37 cellular contexts compared by ENCODE assay signal in the genomic region with DNA sequence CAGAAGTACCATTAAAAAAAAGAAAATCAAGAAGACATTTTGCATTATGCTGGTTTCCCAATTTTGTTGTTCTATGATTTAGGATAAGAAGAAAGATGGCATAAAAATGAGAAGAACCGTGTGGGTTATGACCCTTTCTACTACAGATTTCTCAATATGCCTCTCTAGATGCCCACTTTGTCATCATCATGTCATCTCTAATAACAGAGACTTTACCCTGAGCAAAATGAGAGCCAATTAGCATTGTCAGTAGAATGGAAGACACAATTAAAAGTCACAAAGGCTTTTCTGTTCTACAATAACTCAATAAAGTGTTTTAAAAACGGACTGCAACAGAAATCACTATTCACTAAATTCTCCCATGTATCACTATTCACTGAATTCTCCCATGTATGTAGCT.
"Had no signal": no experiment of that assay in that cellular context is flagged by ENCODE, and none has a peak within 500 bp of the region (broad histone marks: within the 10 kb centered on the region; RNA-seq: fewer than 3 reads in every experiment).

No MANE protein-coding gene starts in this region.

- H3K4me1 ChIP-seq: adrenal gland, body of pancreas, esophagus squamous epithelium, gastroesophageal sphincter had no signal

- H3K27me3 ChIP-seq: adrenal gland, body of pancreas, esophagus squamous epithelium, gastroesophageal sphincter had no signal

- DNase-seq: activated B cell treated with CpG ODN at 0.5 μM for 24 hours; activated CD4-positive, alpha-beta memory T cell treated with anti-CD3 and anti-CD28 coated beads for 36 hours; activated CD4-positive, alpha-beta T cell treated with anti-CD3 and anti-CD28 coated beads for 36 hours; activated CD4-positive, alpha-beta T cell treated with anti-CD3 and anti-CD28 coated beads, Interleukin-2, amount 10 ng/mL, durations not matched to agents 24 days and 14 days; activated CD4-positive, CD25-positive, alpha-beta regulatory T cell treated with anti-CD3 and anti-CD28 coated beads, Interleukin-2, amount 50 U/mL, for 72 hours; activated CD8-positive, alpha-beta memory T cell treated with anti-CD3 and anti-CD28 coated beads, Interleukin-2, amount 10 ng/mL, durations not matched to agents 7 days and 5 days; activated CD8-positive, alpha-beta memory T cell treated with anti-CD3 and anti-CD28 coated beads, Interleukin-2, amount 50 U/mL, for 4 hours; activated CD8-positive, alpha-beta T cell treated with anti-CD3 and anti-CD28 coated beads, Interleukin-2, amount 10 ng/mL, durations not matched to agents 7 days and 5 days; activated gamma-delta T cell treated with Interleukin-2 at 50 U/mL for 16 hours; activated naive CD4-positive, alpha-beta T cell treated with anti-CD3 and anti-CD28 coated beads, Interleukin-2, amount 50 U/mL, for 16 hours; activated naive CD4-positive, alpha-beta T cell treated with Interleukin-2 at 50 U/mL for 16 hours; activated T-cell treated with anti-CD3 and anti-CD28 coated beads, Interleukin-2, amount 50 U/mL, for 1 hour; activated T-cell treated with anti-CD3 and anti-CD28 coated beads, Interleukin-2, amount 50 U/mL, for 48 hours; adrenal gland; amygdala; aorta; body of pancreas; caudate nucleus; cortex of kidney; dermis blood vessel endothelial cell; effector CD4-positive, alpha-beta T cell; effector memory CD8-positive, alpha-beta T cell; esophagus squamous epithelium; foreskin melanocyte; head of caudate nucleus; T-cell; T1000; WERI-Rb-1 had no signal

- H3K27ac Mint-ChIP-seq: activated B cell treated with CpG ODN at 0.5 μM for 24 hours; activated CD4-positive, alpha-beta memory T cell treated with anti-CD3 and anti-CD28 coated beads for 36 hours; activated CD4-positive, alpha-beta T cell treated with anti-CD3 and anti-CD28 coated beads for 36 hours; activated CD4-positive, alpha-beta T cell treated with anti-CD3 and anti-CD28 coated beads, Interleukin-2, amount 10 ng/mL, durations not matched to agents 24 days and 14 days; activated CD8-positive, alpha-beta T cell treated with anti-CD3 and anti-CD28 coated beads, Interleukin-2, amount 10 ng/mL, durations not matched to agents 7 days and 5 days; activated naive CD8-positive, alpha-beta T cell; activated T-helper 1 cell treated with anti-CD3 and anti-CD28 coated beads, Interleukin-12 subunit alpha, Interleukin-12 subunit beta, Interleukin-2, Interleukin-4 antibody, amounts not matched to agents 30 ng/mL and 10 ng/mL and 1 ng/mL, durations not matched to agents 14 hours and 24 hours and 36 hours; effector memory CD8-positive, alpha-beta T cell; T-cell; T-helper 1 cell treated with Interleukin-12 subunit alpha and Interleukin-12 subunit beta and Interleukin-4 antibody, amounts not matched to agents 30 μg/mL and 1 μg/mL, for 36 hours; T-helper 2 cell treated with Interferon-gamma antibody and Interleukin-4, amounts not matched to agents 5 μg/mL and 100 μg/mL, for 36 hours had no signal

- H3K27me3 Mint-ChIP-seq: activated B cell treated with CpG ODN at 0.5 μM for 24 hours; activated CD4-positive, alpha-beta memory T cell treated with anti-CD3 and anti-CD28 coated beads for 36 hours; activated CD4-positive, alpha-beta T cell treated with anti-CD3 and anti-CD28 coated beads for 36 hours; activated CD4-positive, alpha-beta T cell treated with anti-CD3 and anti-CD28 coated beads, Interleukin-2, amount 10 ng/mL, durations not matched to agents 24 days and 14 days; activated CD8-positive, alpha-beta memory T cell treated with anti-CD3 and anti-CD28 coated beads, Interleukin-2, amount 10 ng/mL, durations not matched to agents 7 days and 5 days; activated naive CD8-positive, alpha-beta T cell; effector memory CD8-positive, alpha-beta T cell; T-cell had no signal

- FAIRE-seq: colon, endometrium, endothelial cell of umbilical vein had no signal

- H3K4me1 Mint-ChIP-seq: activated B cell treated with CpG ODN at 0.5 μM for 24 hours; activated CD4-positive, alpha-beta T cell treated with anti-CD3 and anti-CD28 coated beads for 36 hours; activated CD4-positive, alpha-beta T cell treated with anti-CD3 and anti-CD28 coated beads, Interleukin-2, amount 10 ng/mL, durations not matched to agents 24 days and 14 days; activated CD8-positive, alpha-beta memory T cell treated with anti-CD3 and anti-CD28 coated beads, Interleukin-2, amount 10 ng/mL, durations not matched to agents 7 days and 5 days; T-cell had no signal

- H3K27ac ChIP-seq: adrenal gland, body of pancreas, epithelial cell of prostate, esophagus squamous epithelium, gastroesophageal sphincter, WERI-Rb-1 had no signal

- ATAC-seq: activated CD4-positive, alpha-beta T cell treated with anti-CD3 and anti-CD28 coated beads for 36 hours; activated CD8-positive, alpha-beta memory T cell treated with anti-CD3 and anti-CD28 coated beads, Interleukin-2, amount 10 ng/mL, durations not matched to agents 7 days and 5 days; activated CD8-positive, alpha-beta T cell treated with anti-CD3 and anti-CD28 coated beads, Interleukin-2, amount 10 ng/mL, durations not matched to agents 7 days and 5 days; body of pancreas; effector memory CD8-positive, alpha-beta T cell; gastroesophageal sphincter; T-cell had no signal

- H3K9me3 Mint-ChIP-seq: activated B cell treated with CpG ODN at 0.5 μM for 24 hours; activated CD4-positive, alpha-beta memory T cell treated with anti-CD3 and anti-CD28 coated beads for 36 hours; activated CD4-positive, alpha-beta T cell treated with anti-CD3 and anti-CD28 coated beads, Interleukin-2, amount 10 ng/mL, durations not matched to agents 24 days and 14 days; activated T-helper 1 cell treated with anti-CD3 and anti-CD28 coated beads, Interleukin-12 subunit alpha, Interleukin-12 subunit beta, Interleukin-2, Interleukin-4 antibody, amounts not matched to agents 30 ng/mL and 10 ng/mL and 1 ng/mL, durations not matched to agents 14 hours and 24 hours and 36 hours; effector memory CD8-positive, alpha-beta T cell; T-cell; T-helper 1 cell treated with Interleukin-12 subunit alpha and Interleukin-12 subunit beta and Interleukin-4 antibody, amounts not matched to agents 30 μg/mL and 1 μg/mL, for 36 hours; T-helper 2 cell treated with Interferon-gamma antibody and Interleukin-4, amounts not matched to agents 5 μg/mL and 100 μg/mL, for 36 hours had no signal

- H3K4me3 Mint-ChIP-seq: activated B cell treated with CpG ODN at 0.5 μM for 24 hours; activated CD4-positive, alpha-beta memory T cell treated with anti-CD3 and anti-CD28 coated beads for 36 hours; activated CD4-positive, alpha-beta T cell treated with anti-CD3 and anti-CD28 coated beads for 36 hours; activated CD4-positive, alpha-beta T cell treated with anti-CD3 and anti-CD28 coated beads, Interleukin-2, amount 10 ng/mL, durations not matched to agents 24 days and 14 days; activated CD8-positive, alpha-beta memory T cell treated with anti-CD3 and anti-CD28 coated beads, Interleukin-2, amount 10 ng/mL, durations not matched to agents 7 days and 5 days; activated CD8-positive, alpha-beta T cell treated with anti-CD3 and anti-CD28 coated beads, Interleukin-2, amount 10 ng/mL, durations not matched to agents 7 days and 5 days; activated naive CD8-positive, alpha-beta T cell; activated T-helper 1 cell treated with anti-CD3 and anti-CD28 coated beads, Interleukin-12 subunit alpha, Interleukin-12 subunit beta, Interleukin-2, Interleukin-4 antibody, amounts not matched to agents 30 ng/mL and 10 ng/mL and 1 ng/mL, durations not matched to agents 14 hours and 24 hours and 36 hours; effector memory CD8-positive, alpha-beta T cell; T-cell; T-helper 1 cell treated with Interleukin-12 subunit alpha and Interleukin-12 subunit beta and Interleukin-4 antibody, amounts not matched to agents 30 μg/mL and 1 μg/mL, for 36 hours; T-helper 2 cell treated with Interferon-gamma antibody and Interleukin-4, amounts not matched to agents 5 μg/mL and 100 μg/mL, for 36 hours had no signal

- H3K9me3 ChIP-seq: adrenal gland, body of pancreas, esophagus squamous epithelium, gastroesophageal sphincter had no signal

- H3K4me3 ChIP-seq: adrenal gland, body of pancreas, esophagus squamous epithelium, gastroesophageal sphincter had no signal
